ENCODE assay signal across 1 cellular context in genomic region chr14:104686624-104687517, GRCh38.
TF ChIP-seq lines count a peak whose summit lies in the region.

No MANE protein-coding gene starts in this region.

TF ChIP-seq in IMR-90, 13 proteins besides CTCF, POLR2A, EP300 and RAD21:
- TF ChIP-seq CEBPB (IDR thresholded peaks at IDR 0.05; ENCODE audit: low read depth, low read length) (no peak), FOS (IDR thresholded peaks at IDR 0.05; ENCODE audit: low read depth, low read length) (no peak), CHD1 (IDR thresholded peaks at IDR 0.05; ENCODE audit: low read depth, low read length) (no peak), ELK1 (IDR thresholded peaks at IDR 0.05; ENCODE audit: borderline replicate concordance, low read depth, low read length) (no peak), MXI1 (IDR thresholded peaks at IDR 0.05; ENCODE audit: borderline replicate concordance, low read depth, low read length) (no peak), USF2 (IDR thresholded peaks at IDR 0.05; ENCODE audit: low read depth, low read length) (no peak), SMC3 (IDR thresholded peaks at IDR 0.05; ENCODE audit: low read depth, low read length) (no peak), RCOR1 (IDR thresholded peaks at IDR 0.05; ENCODE audit: insufficient replicate concordance, low read length) (no peak), MAZ (IDR thresholded peaks at IDR 0.05; ENCODE audit: borderline replicate concordance, low read depth, low read length) (no peak), BHLHE40 (IDR thresholded peaks at IDR 0.05; ENCODE audit: low read depth, low read length) (no peak), MAFK (IDR thresholded peaks at IDR 0.05; ENCODE audit: low read depth, low read length) (no peak), NFE2L2 (IDR thresholded peaks at IDR 0.05; ENCODE audit: low read depth, low read length) (no peak), RFX5 (IDR thresholded peaks at IDR 0.05; ENCODE audit: low read depth, low read length) (no peak)
